In genomic region chr1:23403038-23403336, GRCh38 we compare ENCODE assay signal across 11 cellular contexts. TPM values are rescaled to one million over a fixed set of nuclear protein-coding genes. Genes with fewer than 3 reads are reported as not detected.
DNase-seq lines count a peak whose midpoint lies in the region; ATAC-seq, FAIRE-seq and TF ChIP-seq lines count a peak whose summit lies in the region.
"Had no signal": no experiment of that assay in that cellular context is flagged by ENCODE, and none has a peak within 500 bp of the region (broad histone marks: within the 10 kb centered on the region; RNA-seq: fewer than 3 reads in every experiment).

No MANE protein-coding gene starts in this region.

- H3K36me3 ChIP-seq in PC-3 (ENCODE audit: low read depth, low read length) = no peaks in the 10 kb centered on the region
- H3K36me3 ChIP-seq in suprapubic skin = no peaks in the 10 kb centered on the region

- H3K27ac ChIP-seq in PC-3 (ENCODE audit: low read length) = peak overlapping the region; percentile 91
- no peak overlapping the region for H3K27ac ChIP-seq in suprapubic skin
- H3K27ac ChIP-seq: right lobe of liver had no signal

- POLR2A ChIA-PET in PC-3 (lab: Charles Lee; ENCODE audit: unreplicated experiment) = interaction anchor here (0.6 kb wide), 1 partner anchor 19 kb away, joined by 3 read pairs; no protein-coding TSS in a partner anchor

- BruUV-seq in PC-3 (replicated peaks; lab: Mats Ljungman, UMichigan) = no TSS peak

- H3K27me3 ChIP-seq in PC-3 (ENCODE audit: low read length) (no peaks in the 10 kb centered on the region), suprapubic skin (no peaks in the 10 kb centered on the region)
- H3K27me3 ChIP-seq: right lobe of liver had no signal

- H3K4me3 ChIP-seq in PC-3 (ENCODE audit: low read length) (peak overlapping the region; percentile 44; the same call in 1 of the 2 replicates), epithelial cell of esophagus (ENCODE audit: low read length) (no peak overlapping the region), suprapubic skin (no peak overlapping the region)
- H3K4me3 ChIP-seq: right lobe of liver had no signal

- peak overlapping the region; percentile 76 for H3K4me2 ChIP-seq in PC-3 (ENCODE audit: low read length)

- TF ChIP-seq CTCF in PC-3 (conservative IDR thresholded peaks at IDR 0.05; ENCODE audit: low read depth, low read length) (no peak), epithelial cell of esophagus (IDR thresholded peaks at IDR 0.05; ENCODE audit: insufficient read depth, low read depth, low read length, missing control alignments) (no peak), nephron (IDR thresholded peaks at IDR 0.05; ENCODE audit: unreplicated experiment in 3 of 3) (no peak), suprapubic skin (IDR thresholded peaks at IDR 0.05) (no peak)

- H3K9me3 ChIP-seq in PC-3 (ENCODE audit: low read length) = no peaks in the 10 kb centered on the region
- no peaks in the 10 kb centered on the region for H3K9me3 ChIP-seq in suprapubic skin
- H3K9me3 ChIP-seq: right lobe of liver had no signal

- no peaks in the 10 kb centered on the region for H3K79me2 ChIP-seq in PC-3 (ENCODE audit: low read length)

- CTCF ChIA-PET in PC-3 (lab: Charles Lee) = no interaction called here

- no peaks in the 10 kb centered on the region for H3K9me2 ChIP-seq in PC-3 (replicated peaks; ENCODE audit: low read length)

- no peak for FAIRE-seq in GM19239 (lab: Jason Lieb, UNC)

- peaks cover 9% of the 10 kb centered on the region for H3K36me3 Mint-ChIP-seq in nephron (ENCODE audit: low read depth)

- H3K9me3 Mint-ChIP-seq in nephron = no peaks in the 10 kb centered on the region

- H3K4me1 Mint-ChIP-seq in nephron = peaks cover 38% of the 10 kb centered on the region

- H3K27me3 Mint-ChIP-seq in nephron (ENCODE audit: low read depth) = no peaks in the 10 kb centered on the region

- no peak overlapping the region for H3K4me3 Mint-ChIP-seq in nephron

- H3K4me1 ChIP-seq in PC-3 (ENCODE audit: insufficient read depth, low read length) = peaks cover 22% of the 10 kb centered on the region
- H3K4me1 ChIP-seq in suprapubic skin = peaks cover 42% of the 10 kb centered on the region

- peak overlapping the region; percentile 9 to 80 (median 66) for H3K27ac Mint-ChIP-seq in nephron

- H2AFZ ChIP-seq in PC-3 (ENCODE audit: low read length) = peak overlapping the region; percentile 42; the same call in 1 of the 2 replicates

- peak overlapping the region; percentile 62 for H3K9ac ChIP-seq in PC-3 (ENCODE audit: low read length)

- no peak for TF ChIP-seq EP300 in suprapubic skin (IDR thresholded peaks at IDR 0.05)

- H4K20me1 ChIP-seq in PC-3 (ENCODE audit: low read length) = no peaks in the 10 kb centered on the region

- ATAC-seq in PC-3 = peak; percentile 67
- no peak for ATAC-seq in GM21737 (IDR thresholded peaks at IDR 0.05; ENCODE audit: unreplicated experiment)
- no peak for ATAC-seq in GM18868 (IDR thresholded peaks at IDR 0.05; ENCODE audit: unreplicated experiment)

- DNase-seq in COLO668 (lab: John Stamatoyannopoulos, UW; ENCODE audit: unreplicated experiment) (peak; percentile 45), PC-3 (peak; percentile 81), epithelial cell of esophagus (ENCODE audit: low read depth) (peak; percentile 84), suprapubic skin (ENCODE audit: low spot score in 2 of 2) (no peak), GM19239 (ENCODE audit: insufficient read length, low spot score) (no peak)
- DNase-seq: activated CD4-positive, CD25-positive, alpha-beta regulatory T cell; DMS 273 treated with DMSO at 0.1 percent for 48 hours had no signal

- H3F3A ChIP-seq in PC-3 (ENCODE audit: low read length, unreplicated experiment) = peaks cover 4% of the 10 kb centered on the region

- intact Hi-C loops in PC-3 (cut with micrococcal nuclease) = loop anchor here (5.0 kb wide), 2 partner anchors 121 to 426 kb away; no protein-coding TSS in a partner anchor

- WGBS in suprapubic skin = 22% methylated on average over 6 of the region's 6 CpGs

- no peak for TF ChIP-seq POLR2A in suprapubic skin (IDR thresholded peaks at IDR 0.05)

RNA-seq across cellular contexts. Expression of gene TCEA3, which starts 21.6 kb away (rescaled TPM):
- total RNA-seq in PC-3 (2014; rRNA removed) (18.7 and 23.6 TPM in 2 replicates), suprapubic skin (10 to 100 TPM; 34.1 to 93.1 (median 43.2) TPM)

RNA-seq across cellular contexts. Expression of gene ZNF436, which starts 33.4 kb away (rescaled TPM):
- 7.8 and 10.5 TPM in 2 replicates for total RNA-seq in PC-3 (2014; rRNA removed)
- 10 to 100 TPM; 21.1 to 38.2 (median 30.3) TPM for total RNA-seq in suprapubic skin

RNA-seq across cellular contexts. Expression of gene HNRNPR, which starts 58.9 kb away (rescaled TPM):
- total RNA-seq in PC-3 (2014; rRNA removed) (141 and 193 TPM in 2 replicates), suprapubic skin (10 to 100 TPM; 60.9 to 85.3 (median 66.0) TPM)

Comparison
In these comparisons a context has a peak if more than half of its experiments do, and no peak if none do; other contexts are left out.
1. DNase-seq: peak in COLO668 (single experiment), PC-3 (single experiment) and epithelial cell of esophagus (single experiment); none in suprapubic skin (0 of 2) and GM19239 (single experiment).